ENCODE assay signal across 9 cellular contexts in the genomic region with DNA sequence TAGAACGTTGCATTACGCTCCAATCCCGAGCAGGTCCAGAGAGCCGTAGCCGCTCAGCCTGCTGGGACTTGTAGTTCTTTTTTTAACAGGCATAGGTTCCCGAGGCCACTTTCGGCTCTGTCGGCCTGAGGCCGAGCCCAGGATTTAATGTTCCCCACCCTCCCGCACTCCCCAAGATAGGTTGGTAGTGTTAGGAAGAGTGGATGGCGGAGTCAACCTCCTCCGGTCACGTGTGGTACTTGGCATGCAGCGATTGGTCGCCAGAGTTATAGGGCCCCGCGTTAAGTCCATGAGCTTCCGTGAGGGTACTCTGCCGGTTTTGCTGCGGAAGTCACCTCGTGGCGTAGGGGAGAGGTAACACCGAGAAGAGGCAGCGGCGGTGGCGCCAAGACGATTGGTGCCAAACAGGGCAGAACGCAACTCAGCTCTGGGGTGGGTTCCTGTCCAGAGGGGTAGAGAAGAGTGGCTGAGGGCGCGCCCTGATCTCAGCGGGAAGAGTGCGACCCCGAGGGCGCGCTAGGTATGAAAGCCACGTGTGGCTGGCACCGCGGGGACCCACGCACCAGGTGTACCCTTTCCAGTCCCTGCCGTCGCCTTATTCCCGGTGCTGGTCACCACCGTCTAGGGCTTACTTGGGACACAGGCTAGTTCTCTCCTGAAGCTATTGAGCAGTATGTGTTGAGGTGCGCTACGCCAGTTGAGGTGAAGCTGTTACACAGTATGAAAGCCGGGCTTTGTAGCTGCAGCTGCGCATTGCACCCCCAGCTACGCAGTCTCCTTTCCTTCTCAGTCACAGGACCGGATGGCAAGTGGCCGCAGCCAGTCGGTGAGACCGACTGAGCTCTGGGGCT.
A peak's percentile ranks its signal among the peaks of the same experiment; 100 is the strongest.
DNase-seq lines count a peak whose midpoint lies in the region; ATAC-seq and TF ChIP-seq lines count a peak whose summit lies in the region.
"Had no signal": no experiment of that assay in that cellular context is flagged by ENCODE, and none has a peak within 500 bp of the region (broad histone marks: within the 10 kb centered on the region; RNA-seq: fewer than 3 reads in every experiment).

No MANE protein-coding gene starts in this region.

- no peaks in the 10 kb centered on the region for H3K9me3 ChIP-seq in CD4-positive, CD25-positive, alpha-beta regulatory T cell (ENCODE audit: control insufficient read depth in 2 of 2, low read length in 2 of 2)
- H3K9me3 ChIP-seq in RWPE2 (ENCODE audit: severe bottlenecking), result no peaks in the 10 kb centered on the region
- H3K9me3 ChIP-seq in neuronal stem cell (replicated peaks in 1 of 2; ENCODE audit: control insufficient read depth in 2 of 2, insufficient read depth in 1 of 2, low read depth in 1 of 2, low read length in 2 of 2), result no peaks in the 10 kb centered on the region

- H3K9ac ChIP-seq in neuronal stem cell (ENCODE audit: low read depth, low read length, poor library complexity), result peak overlapping the region; percentile 84

- H2AFZ ChIP-seq in neuronal stem cell (ENCODE audit: low read length), result no peak overlapping the region

- TF ChIP-seq CTCF in RWPE2 (IDR thresholded peaks at IDR 0.05; ENCODE audit: poor library complexity, severe bottlenecking), result no peak

- H3K9me3 Mint-ChIP-seq in CD4-positive, CD25-positive, alpha-beta regulatory T cell, result no peaks in the 10 kb centered on the region

- no peak overlapping the region for H2BK15ac ChIP-seq in neuronal stem cell (ENCODE audit: low read length)

- H3K4me1 ChIP-seq in CD4-positive, CD25-positive, alpha-beta regulatory T cell (ENCODE audit: control insufficient read depth, insufficient read depth, low read length, poor library complexity, severe bottlenecking), result peaks cover 3% of the 10 kb centered on the region
- peaks cover 5% of the 10 kb centered on the region for H3K4me1 ChIP-seq in RWPE2 (ENCODE audit: insufficient read depth, poor library complexity, severe bottlenecking)
- no peaks in the 10 kb centered on the region for H3K4me1 ChIP-seq in neuronal stem cell (ENCODE audit: control insufficient read depth in 2 of 2, insufficient read depth in 1 of 2, low read depth in 1 of 2, low read length in 2 of 2)

- H3K36me3 Mint-ChIP-seq in CD4-positive, CD25-positive, alpha-beta regulatory T cell, result no peaks in the 10 kb centered on the region

- peak in 1 of 3 donors; percentile 74 for DNase-seq in CD4-positive, CD25-positive, alpha-beta regulatory T cell
- peak; percentile 95 for DNase-seq in RWPE2 (ENCODE audit: low spot score)
- DNase-seq in dermis blood vessel endothelial cell, result peak; percentile 82
- peak; percentile 85 for DNase-seq in neuronal stem cell (ENCODE audit: low spot score)
- no peak for DNase-seq in hepatic stellate cell (ENCODE audit: low spot score)
- no peak for DNase-seq in NCI-H345 (lab: John Stamatoyannopoulos, UW)

- no peaks in the 10 kb centered on the region for H3K27me3 ChIP-seq in CD4-positive, CD25-positive, alpha-beta regulatory T cell (ENCODE audit: control insufficient read depth, insufficient read depth, low read length)
- no peaks in the 10 kb centered on the region for H3K27me3 ChIP-seq in RWPE2 (ENCODE audit: insufficient read depth, poor library complexity, severe bottlenecking)
- no peaks in the 10 kb centered on the region for H3K27me3 ChIP-seq in neuronal stem cell (ENCODE audit: control insufficient read depth in 3 of 3, insufficient read depth in 3 of 3, low read depth in 1 of 3, low read length in 3 of 3)

- H3K14ac ChIP-seq in neuronal stem cell (ENCODE audit: low read length), result peak overlapping the region; percentile 21

- H2BK120ac ChIP-seq in neuronal stem cell (ENCODE audit: low read depth, low read length), result no peak overlapping the region

- no peak overlapping the region for H4K91ac ChIP-seq in neuronal stem cell (ENCODE audit: low read depth, low read length, poor library complexity)

- H3K36me3 ChIP-seq in CD4-positive, CD25-positive, alpha-beta regulatory T cell (ENCODE audit: control insufficient read depth, insufficient read depth, low read length), result no peaks in the 10 kb centered on the region
- peaks cover 7% of the 10 kb centered on the region; the same call in 1 of the 2 replicates for H3K36me3 ChIP-seq in RWPE2 (ENCODE audit: low read depth)
- no peaks in the 10 kb centered on the region for H3K36me3 ChIP-seq in neuronal stem cell (replicated peaks in 1 of 2; ENCODE audit: control insufficient read depth in 2 of 2, insufficient read depth in 2 of 2, low read length in 2 of 2)

- WGBS in neuronal stem cell (ENCODE audit: extremely low coverage in 2 of 2, insufficient read length in 2 of 2, insufficient replicate concordance in 1 of 2), 2 donors, result no CpG with 5 or more reads among the region's 52 CpGs

- no peak overlapping the region for H2BK12ac ChIP-seq in neuronal stem cell (ENCODE audit: low read length)

- H3K79me1 ChIP-seq in neuronal stem cell (ENCODE audit: low read depth, low read length), result no peaks in the 10 kb centered on the region

- peak; percentile 82 to 83 for ATAC-seq in CD4-positive, CD25-positive, alpha-beta regulatory T cell (ENCODE audit: low read depth in 2 of 2)
- ATAC-seq in HG02759 (IDR thresholded peaks at IDR 0.05; ENCODE audit: unreplicated experiment) (peak; percentile 73), RWPE2 (ENCODE audit: low read depth) (peak; percentile 93), esophagus mucosa (no peak)
- ATAC-seq: GM12878 had no signal

- H3K27ac ChIP-seq in CD4-positive, CD25-positive, alpha-beta regulatory T cell (ENCODE audit: insufficient read depth, low read length, poor library complexity, severe bottlenecking), result peak overlapping the region; percentile 92
- peak overlapping the region; percentile 87 for H3K27ac ChIP-seq in RWPE2 (ENCODE audit: poor library complexity, severe bottlenecking)
- peak overlapping the region; percentile 78 for H3K27ac ChIP-seq in neuronal stem cell (replicated peaks; ENCODE audit: low read length)

- H4K8ac ChIP-seq in neuronal stem cell (ENCODE audit: low read depth, low read length), result peak overlapping the region; percentile 43

- peak overlapping the region in 1 of 4 donors; percentile 100 for H3K4me3 Mint-ChIP-seq in CD4-positive, CD25-positive, alpha-beta regulatory T cell

- peak overlapping the region in 1 of 3 donors; percentile 100 for H3K27ac Mint-ChIP-seq in CD4-positive, CD25-positive, alpha-beta regulatory T cell

- H3K4me2 ChIP-seq in neuronal stem cell (ENCODE audit: insufficient read depth, low read length, poor library complexity, severe bottlenecking), result peak overlapping the region; percentile 57

- H3K27me3 Mint-ChIP-seq in CD4-positive, CD25-positive, alpha-beta regulatory T cell, result peaks cover 8% of the 10 kb centered on the region

- H3K4ac ChIP-seq in neuronal stem cell (ENCODE audit: low read length), result no peak overlapping the region

- H2AK5ac ChIP-seq in neuronal stem cell (ENCODE audit: low read depth, low read length), result no peak overlapping the region

- H3K23ac ChIP-seq in neuronal stem cell (ENCODE audit: low read depth, low read length, poor library complexity), result no peak overlapping the region

- H2BK5ac ChIP-seq in neuronal stem cell (ENCODE audit: low read length), result no peak overlapping the region

- H3K4me1 Mint-ChIP-seq in CD4-positive, CD25-positive, alpha-beta regulatory T cell, result peaks cover 0 to 30% (median 6%) of the 10 kb centered on the region in 4 donors

- H3K18ac ChIP-seq in neuronal stem cell (ENCODE audit: low read length), result no peak overlapping the region

- peak overlapping the region; percentile 91 for H3K4me3 ChIP-seq in CD4-positive, CD25-positive, alpha-beta regulatory T cell (ENCODE audit: low read depth, low read length)
- peak overlapping the region; percentile 52 for H3K4me3 ChIP-seq in RWPE2 (ENCODE audit: severe bottlenecking)
- peak overlapping the region in 1 of 2 donors; percentile 97 for H3K4me3 ChIP-seq in neuronal stem cell (ENCODE audit: low read length in 2 of 2)
- H3K4me3 ChIP-seq: GM12878 had no signal

Comparison
In these comparisons a context has a peak if more than half of its experiments do, and no peak if none do; other contexts are left out.
1. DNase-seq: peak in RWPE2 (single experiment), dermis blood vessel endothelial cell (single experiment) and neuronal stem cell (single experiment); none in hepatic stellate cell (single experiment) and NCI-H345 (single experiment).
2. Peak in every context shown above with its lines, with median percentiles within 50 percentile points of each other: H3K27ac ChIP-seq.